Comparison of ENCODE assay signal across 19 cellular contexts in genomic region chr2:8494151-8494550, GRCh38.
A peak's percentile ranks its signal among the peaks of the same experiment; 100 is the strongest.
DNase-seq lines count a peak whose midpoint lies in the region; ATAC-seq and TF ChIP-seq lines count a peak whose summit lies in the region.
"Had no signal": no experiment of that assay in that cellular context is flagged by ENCODE, and none has a peak within 500 bp of the region (broad histone marks: within the 10 kb centered on the region; RNA-seq: fewer than 3 reads in every experiment).

No MANE protein-coding gene starts in this region.

- BruUV-seq in Calu3 (replicated peaks; lab: Mats Ljungman, UMichigan) = no TSS peak

- DNase-seq in Calu3 (no peak), body of pancreas (no peak), mesenchymal stem cell (no peak), sigmoid colon (peak; percentile 55), NCI-H1694 treated with DMSO at 0.1 percent for 48 hours (lab: John Stamatoyannopoulos, UW) (no peak), retina (no peak)
- no peak for DNase-seq in activated CD4-positive, alpha-beta T cell treated with anti-CD3 and anti-CD28 coated beads, Interleukin-2, amount 50 U/mL, for 4 hours
- DNase-seq: activated CD4-positive, alpha-beta T cell treated with anti-CD3 and anti-CD28 coated beads, Interleukin-2, amount 50 U/mL, for 48 hours; activated naive CD4-positive, alpha-beta T cell; amygdala; CD8-positive, alpha-beta T cell; foreskin fibroblast; NCI-H2107 had no signal

- H4K8ac ChIP-seq in mesenchymal stem cell (ENCODE audit: low read length) = no peak overlapping the region

- no peaks in the 10 kb centered on the region for H3K27me3 Mint-ChIP-seq in Calu3 (ENCODE audit: unreplicated experiment)

- H3K27me3 ChIP-seq in body of pancreas (no peaks in the 10 kb centered on the region), mesenchymal stem cell (ENCODE audit: control insufficient read depth in 1 of 2, insufficient read depth in 1 of 2, low read length in 2 of 2) (peaks cover 0 to 9% of the 10 kb centered on the region in 2 experiments), sigmoid colon (no peaks in the 10 kb centered on the region)
- H3K27me3 ChIP-seq: heart right ventricle, vagina had no signal

- H2BK5ac ChIP-seq in mesenchymal stem cell (ENCODE audit: low read depth, low read length, poor library complexity, severe bottlenecking) = no peak overlapping the region

- H3K4me3 ChIP-seq in body of pancreas (no peak overlapping the region), mesenchymal stem cell (ENCODE audit: insufficient read depth in 1 of 2, low read depth in 1 of 2, low read length in 2 of 2) (no peak overlapping the region), sigmoid colon (no peak overlapping the region)
- H3K4me3 ChIP-seq: heart right ventricle, vagina had no signal

- no peak overlapping the region for H3K9ac ChIP-seq in mesenchymal stem cell (ENCODE audit: low read length)

- peaks cover 19% of the 10 kb centered on the region for H3K36me3 Mint-ChIP-seq in Calu3 (ENCODE audit: insufficient read depth, unreplicated experiment)
- H3K36me3 Mint-ChIP-seq: CD8-positive, alpha-beta T cell; IgD-negative memory B cell had no signal

- H3K4me1 ChIP-seq in body of pancreas (peaks cover 67% of the 10 kb centered on the region), mesenchymal stem cell (ENCODE audit: control insufficient read depth, insufficient read depth, low read depth, low read length) (peaks cover 25% of the 10 kb centered on the region), sigmoid colon (peaks cover 0 to 24% (median 13%) of the 10 kb centered on the region in 4 donors)

- TF ChIP-seq CTCF in Calu3 (IDR thresholded peaks at IDR 0.05; ENCODE audit: unreplicated experiment) (no peak), body of pancreas (IDR thresholded peaks at IDR 0.05) (no peak), sigmoid colon (IDR thresholded peaks at IDR 0.05) (no peak)

- H2BK120ac ChIP-seq in mesenchymal stem cell (ENCODE audit: low read depth, low read length) = no peak overlapping the region

- H3K27ac Mint-ChIP-seq in Calu3 (ENCODE audit: unreplicated experiment) = peak overlapping the region; percentile 95
- H3K27ac Mint-ChIP-seq: CD8-positive, alpha-beta T cell; IgD-negative memory B cell; T-helper 2 cell treated with Interferon-gamma antibody and Interleukin-4, amounts not matched to agents 5 μg/mL and 100 μg/mL, for 36 hours had no signal

- no peak for TF ChIP-seq POLR2A in body of pancreas (IDR thresholded peaks at IDR 0.05)
- TF ChIP-seq POLR2A in sigmoid colon (IDR thresholded peaks at IDR 0.05) = no peak

- WGBS in body of pancreas, 2 donors = 80 to 82% methylated on average over 7 to 9 of the region's 9 CpGs
- 92% methylated on average over 9 of the region's 9 CpGs for WGBS in mesenchymal stem cell
- WGBS in sigmoid colon, 2 donors = 80 to 93% methylated on average over 9 of the region's 9 CpGs

- no peak overlapping the region for H3K23ac ChIP-seq in mesenchymal stem cell (ENCODE audit: low read length in 2 of 2)

- H3K36me3 ChIP-seq in body of pancreas (replicated peaks in 1 of 2; ENCODE audit: insufficient read depth in 1 of 2, low read depth in 2 of 2) (no peaks in the 10 kb centered on the region), mesenchymal stem cell (ENCODE audit: control insufficient read depth in 1 of 2, insufficient read depth in 2 of 2, low read depth in 1 of 2, low read length in 2 of 2) (no peaks in the 10 kb centered on the region), sigmoid colon (no peaks in the 10 kb centered on the region)
- H3K36me3 ChIP-seq: heart right ventricle, vagina had no signal

- no peak for TF ChIP-seq EP300 in sigmoid colon (IDR thresholded peaks at IDR 0.05)

- CTCF ChIA-PET in Calu3 (lab: Charles Lee) = interaction anchor here (1.5 to 1.6 kb wide), 3 partner anchors 17 to 22 kb away, joined by 3 to 5 read pairs (median 5); no protein-coding TSS in a partner anchor

- no peak overlapping the region for H2BK15ac ChIP-seq in mesenchymal stem cell (ENCODE audit: low read depth, poor library complexity, severe bottlenecking)

- H3K9me3 ChIP-seq in body of pancreas (no peaks in the 10 kb centered on the region), mesenchymal stem cell (ENCODE audit: control insufficient read depth, low read length) (no peaks in the 10 kb centered on the region), sigmoid colon (no peaks in the 10 kb centered on the region)
- H3K9me3 ChIP-seq: heart right ventricle, vagina had no signal

- intact Hi-C loops in Calu3 (cut with micrococcal nuclease; ENCODE audit: unreplicated experiment) = loop anchor here (10.0 kb wide), 1 partner anchor 189 kb away; no protein-coding TSS in a partner anchor
- intact Hi-C loops in body of pancreas (cut with DNase I) = no loop called here
- intact Hi-C loops in sigmoid colon (cut with DNase I) = no loop called here

- H3K18ac ChIP-seq in mesenchymal stem cell (ENCODE audit: low read depth in 1 of 2, low read length in 2 of 2) = no peak overlapping the region

- ATAC-seq in body of pancreas = no peak
- ATAC-seq: CD8-positive, alpha-beta T cell; SK-N-SH treated with all-trans-retinoic acid at 6 μM for 48 hours had no signal

- H3K4me1 Mint-ChIP-seq in Calu3 (ENCODE audit: low read depth, unreplicated experiment) = peaks cover 42% of the 10 kb centered on the region

- no peak overlapping the region for H3K4me2 ChIP-seq in mesenchymal stem cell (ENCODE audit: low read length, poor library complexity, severe bottlenecking)

- H3K4ac ChIP-seq in mesenchymal stem cell (ENCODE audit: low read depth in 1 of 2, low read length in 2 of 2) = no peak overlapping the region

- H3K79me1 ChIP-seq in mesenchymal stem cell (replicated peaks; ENCODE audit: low read length, poor library complexity, severe bottlenecking) = no peaks in the 10 kb centered on the region

- H2AK5ac ChIP-seq in mesenchymal stem cell (ENCODE audit: low read length, severe bottlenecking) = peak overlapping the region; percentile 7

- no peak overlapping the region for H2BK12ac ChIP-seq in mesenchymal stem cell (ENCODE audit: low read length in 2 of 2)

- H3K4me3 Mint-ChIP-seq in Calu3 (ENCODE audit: low read depth, unreplicated experiment) = peak overlapping the region; percentile 28
- H3K4me3 Mint-ChIP-seq: CD8-positive, alpha-beta T cell; IgD-negative memory B cell; T-helper 2 cell treated with Interferon-gamma antibody and Interleukin-4, amounts not matched to agents 5 μg/mL and 100 μg/mL, for 36 hours had no signal

- peak overlapping the region; percentile 52 for H4K91ac ChIP-seq in mesenchymal stem cell (ENCODE audit: low read length)

- H3K27ac ChIP-seq in body of pancreas = peak overlapping the region in 3 of 4 donors; percentile 68 to 69 (median 68)
- no peak overlapping the region for H3K27ac ChIP-seq in mesenchymal stem cell (ENCODE audit: low read length, poor library complexity, severe bottlenecking)
- no peak overlapping the region for H3K27ac ChIP-seq in sigmoid colon
- H3K27ac ChIP-seq: epithelial cell of prostate, vagina had no signal

- H3K9me3 Mint-ChIP-seq in Calu3 (ENCODE audit: low read depth, unreplicated experiment) = no peaks in the 10 kb centered on the region
- H3K9me3 Mint-ChIP-seq: CD8-positive, alpha-beta T cell; IgD-negative memory B cell; T-helper 2 cell treated with Interferon-gamma antibody and Interleukin-4, amounts not matched to agents 5 μg/mL and 100 μg/mL, for 36 hours had no signal

- H3K14ac ChIP-seq in mesenchymal stem cell (ENCODE audit: low read length in 2 of 2) = peak overlapping the region in 1 of 2 experiments; percentile 55

- no peak overlapping the region for H2AFZ ChIP-seq in mesenchymal stem cell (ENCODE audit: low read depth, low read length)

Comparison
In these comparisons a context has a peak if more than half of its experiments do, and no peak if none do; other contexts are left out.
1. H3K27ac ChIP-seq: peak in body of pancreas (3 of 4); none in mesenchymal stem cell (single experiment) and sigmoid colon (0 of 4).